ENCODE assay signal across 16 cellular contexts in genomic region chr9:68497629-68498028, GRCh38. TPM values are rescaled to one million over a fixed set of nuclear protein-coding genes. Genes with fewer than 3 reads are reported as not detected.
DNase-seq lines count a peak whose midpoint lies in the region; ATAC-seq and TF ChIP-seq lines count a peak whose summit lies in the region.
"Had no signal": no experiment of that assay in that cellular context is flagged by ENCODE, and none has a peak within 500 bp of the region (broad histone marks: within the 10 kb centered on the region; RNA-seq: fewer than 3 reads in every experiment).

No MANE protein-coding gene starts in this region.

- intact Hi-C loops in left ventricle myocardium inferior (cut with micrococcal nuclease) (no loop called here), left cardiac atrium (cut with DNase I) (no loop called here), esophagus squamous epithelium (cut with DNase I) (no loop called here), uterus (cut with DNase I; ENCODE audit: low total_unique reads) (no loop called here)

- H3K9me3 ChIP-seq in left ventricle myocardium inferior (replicated peaks) (no peaks in the 10 kb centered on the region), esophagus squamous epithelium (no peaks in the 10 kb centered on the region), uterus (no peaks in the 10 kb centered on the region)
- H3K9me3 ChIP-seq: BLaER1, Caco-2 had no signal

- no peaks in the 10 kb centered on the region for H3K9me3 Mint-ChIP-seq in nephron
- H3K9me3 Mint-ChIP-seq: CD8-positive, alpha-beta memory T cell; GM23338 had no signal

- H3K27ac ChIP-seq in left ventricle myocardium inferior (replicated peaks) = peak overlapping the region; percentile 20
- peak overlapping the region in 3 of 4 donors; percentile 30 to 77 (median 42) for H3K27ac ChIP-seq in esophagus squamous epithelium
- H3K27ac ChIP-seq in uterus = peak overlapping the region; percentile 84 to 90
- H3K27ac ChIP-seq: BLaER1 had no signal

- 83 to 88% methylated on average over 1 of the region's 1 CpG for WGBS in esophagus squamous epithelium, 2 donors

- H3K4me3 Mint-ChIP-seq in nephron = no peak overlapping the region
- H3K4me3 Mint-ChIP-seq: CD8-positive, alpha-beta memory T cell; GM23338 had no signal

- no peak for TF ChIP-seq POLR2A in esophagus squamous epithelium (IDR thresholded peaks at IDR 0.05)
- no peak for TF ChIP-seq POLR2A in uterus (IDR thresholded peaks at IDR 0.05)

- no peaks in the 10 kb centered on the region for H3K27me3 Mint-ChIP-seq in nephron (ENCODE audit: low read depth)

- H3K36me3 Mint-ChIP-seq in nephron (ENCODE audit: low read depth) = peaks cover 34% of the 10 kb centered on the region
- H3K36me3 Mint-ChIP-seq: CD8-positive, alpha-beta memory T cell had no signal

- TF ChIP-seq CTCF in left ventricle myocardium inferior (IDR thresholded peaks at IDR 0.05; ENCODE audit: borderline replicate concordance) = no peak
- no peak for TF ChIP-seq CTCF in esophagus squamous epithelium (IDR thresholded peaks at IDR 0.05)
- no peak for TF ChIP-seq CTCF in nephron (IDR thresholded peaks at IDR 0.05; ENCODE audit: unreplicated experiment in 3 of 3)
- TF ChIP-seq CTCF in uterus (IDR thresholded peaks at IDR 0.05) = no peak

- H3K27me3 ChIP-seq in left ventricle myocardium inferior (ENCODE audit: low read depth) = no peaks in the 10 kb centered on the region
- no peaks in the 10 kb centered on the region for H3K27me3 ChIP-seq in esophagus squamous epithelium
- no peaks in the 10 kb centered on the region for H3K27me3 ChIP-seq in uterus
- H3K27me3 ChIP-seq: BLaER1 had no signal

- H3K27ac Mint-ChIP-seq in nephron = peak overlapping the region in 2 of 3 experiments; percentile 16 to 85
- H3K27ac Mint-ChIP-seq: CD8-positive, alpha-beta memory T cell; GM23338 had no signal

- DNase-seq in left ventricle myocardium inferior = no peak
- DNase-seq in left cardiac atrium = no peak
- DNase-seq in esophagus squamous epithelium (lab: John Stamatoyannopoulos, UW) = no peak
- no peak for DNase-seq in uterus
- DNase-seq in stimulated activated CD4-positive, alpha-beta T cell treated with anti-CD3 and anti-CD28 coated beads, Interleukin-4, amount 100 ng/mL, for 24 hours = no peak
- DNase-seq in NCI-H1417 treated with DMSO at 0.1 percent for 48 hours (lab: John Stamatoyannopoulos, UW) = no peak
- DNase-seq: 8988T; AML-193; Caco-2; CD8-positive, alpha-beta memory T cell; DND-41; GDM1; H7 had no signal

- H3K4me1 ChIP-seq in left ventricle myocardium inferior (peaks cover 87% of the 10 kb centered on the region), esophagus squamous epithelium (peaks cover 9 to 42% (median 9%) of the 10 kb centered on the region in 3 donors), uterus (peaks cover 8% of the 10 kb centered on the region in 2 donors)
- H3K4me1 ChIP-seq: Caco-2 had no signal

- H3K36me3 ChIP-seq in left ventricle myocardium inferior (peaks cover 34% of the 10 kb centered on the region), esophagus squamous epithelium (no peaks in the 10 kb centered on the region), uterus (no peaks in the 10 kb centered on the region)
- H3K36me3 ChIP-seq: BLaER1 had no signal

- H3K4me3 ChIP-seq in left ventricle myocardium inferior (no peak overlapping the region), esophagus squamous epithelium (no peak overlapping the region), uterus (no peak overlapping the region)
- H3K4me3 ChIP-seq: BLaER1, GM23338 had no signal

- H3K4me1 Mint-ChIP-seq in nephron = peaks cover 72% of the 10 kb centered on the region

- ATAC-seq in left cardiac atrium = no peak
- ATAC-seq: GM23338 had no signal

RNA-seq across cellular contexts. Expression of gene TMEM252, which starts 43.1 kb away (rescaled TPM):
- total RNA-seq in left ventricle myocardium inferior (not detected), left cardiac atrium (under 1 TPM in 1 of 2 donors, not detected in 1; 0.18 TPM), esophagus squamous epithelium (not detected), uterus (under 1 TPM in 1 of 4 donors, not detected in 3; 0.69 TPM)
- total RNA-seq: Caco-2; CD8-positive, alpha-beta memory T cell; GM23338; H7 had no signal

Comparison
In these comparisons a context has a peak if more than half of its experiments do, and no peak if none do; other contexts are left out.
1. H3K27ac ChIP-seq: peak in every context shown above with its lines; median percentile 87 in uterus; 42 in esophagus squamous epithelium; 20 in left ventricle myocardium inferior.